In the genomic region with DNA sequence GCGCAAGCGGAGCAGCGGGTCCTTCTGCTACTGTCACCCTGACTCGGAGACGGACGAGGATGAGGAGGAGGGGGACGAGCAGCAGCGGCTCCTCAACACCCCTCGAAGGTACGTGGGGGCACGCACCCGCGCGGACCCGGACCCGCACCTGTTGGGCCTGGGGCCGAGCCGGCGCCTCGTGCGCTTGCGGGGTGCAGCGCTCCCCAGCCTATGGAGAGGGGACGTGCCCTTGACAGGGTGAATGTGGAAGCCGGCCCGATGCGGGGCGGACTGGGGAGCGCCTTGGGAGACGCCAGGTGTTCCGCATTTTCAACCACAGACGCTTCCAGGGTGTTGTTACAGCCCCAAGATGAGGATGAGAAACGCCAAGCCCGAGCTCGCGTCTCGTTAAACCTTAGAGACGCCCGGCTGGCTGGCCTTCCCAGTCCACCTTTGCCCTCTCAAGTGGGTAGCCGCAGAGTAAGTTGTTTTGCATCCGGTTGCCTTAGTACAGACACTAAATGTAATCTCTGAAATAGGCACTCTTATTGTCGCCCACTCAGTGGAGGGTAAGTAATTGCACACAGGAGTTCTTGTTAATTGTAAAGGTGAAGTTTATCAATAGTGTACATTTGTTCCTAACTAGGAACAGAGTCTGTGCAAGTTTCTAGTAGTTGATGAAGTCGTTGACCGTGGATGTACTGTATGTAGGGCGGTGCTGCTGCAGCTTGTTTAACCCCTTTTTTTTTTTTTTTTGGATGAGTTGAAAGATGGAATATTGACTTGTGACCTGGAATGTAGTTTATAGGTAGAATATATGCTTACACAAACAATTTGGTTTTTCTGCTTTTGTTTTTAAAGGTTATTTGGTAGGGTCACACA, we compare ENCODE assay signal across 1 cellular context.
TF ChIP-seq lines count a peak whose summit lies in the region.

No MANE protein-coding gene starts in this region.

TF ChIP-seq in HepG2, 621 proteins besides CTCF, POLR2A, EP300 and RAD21 (continued from another document and continues in another):
- TF ChIP-seq, protein P1, sequence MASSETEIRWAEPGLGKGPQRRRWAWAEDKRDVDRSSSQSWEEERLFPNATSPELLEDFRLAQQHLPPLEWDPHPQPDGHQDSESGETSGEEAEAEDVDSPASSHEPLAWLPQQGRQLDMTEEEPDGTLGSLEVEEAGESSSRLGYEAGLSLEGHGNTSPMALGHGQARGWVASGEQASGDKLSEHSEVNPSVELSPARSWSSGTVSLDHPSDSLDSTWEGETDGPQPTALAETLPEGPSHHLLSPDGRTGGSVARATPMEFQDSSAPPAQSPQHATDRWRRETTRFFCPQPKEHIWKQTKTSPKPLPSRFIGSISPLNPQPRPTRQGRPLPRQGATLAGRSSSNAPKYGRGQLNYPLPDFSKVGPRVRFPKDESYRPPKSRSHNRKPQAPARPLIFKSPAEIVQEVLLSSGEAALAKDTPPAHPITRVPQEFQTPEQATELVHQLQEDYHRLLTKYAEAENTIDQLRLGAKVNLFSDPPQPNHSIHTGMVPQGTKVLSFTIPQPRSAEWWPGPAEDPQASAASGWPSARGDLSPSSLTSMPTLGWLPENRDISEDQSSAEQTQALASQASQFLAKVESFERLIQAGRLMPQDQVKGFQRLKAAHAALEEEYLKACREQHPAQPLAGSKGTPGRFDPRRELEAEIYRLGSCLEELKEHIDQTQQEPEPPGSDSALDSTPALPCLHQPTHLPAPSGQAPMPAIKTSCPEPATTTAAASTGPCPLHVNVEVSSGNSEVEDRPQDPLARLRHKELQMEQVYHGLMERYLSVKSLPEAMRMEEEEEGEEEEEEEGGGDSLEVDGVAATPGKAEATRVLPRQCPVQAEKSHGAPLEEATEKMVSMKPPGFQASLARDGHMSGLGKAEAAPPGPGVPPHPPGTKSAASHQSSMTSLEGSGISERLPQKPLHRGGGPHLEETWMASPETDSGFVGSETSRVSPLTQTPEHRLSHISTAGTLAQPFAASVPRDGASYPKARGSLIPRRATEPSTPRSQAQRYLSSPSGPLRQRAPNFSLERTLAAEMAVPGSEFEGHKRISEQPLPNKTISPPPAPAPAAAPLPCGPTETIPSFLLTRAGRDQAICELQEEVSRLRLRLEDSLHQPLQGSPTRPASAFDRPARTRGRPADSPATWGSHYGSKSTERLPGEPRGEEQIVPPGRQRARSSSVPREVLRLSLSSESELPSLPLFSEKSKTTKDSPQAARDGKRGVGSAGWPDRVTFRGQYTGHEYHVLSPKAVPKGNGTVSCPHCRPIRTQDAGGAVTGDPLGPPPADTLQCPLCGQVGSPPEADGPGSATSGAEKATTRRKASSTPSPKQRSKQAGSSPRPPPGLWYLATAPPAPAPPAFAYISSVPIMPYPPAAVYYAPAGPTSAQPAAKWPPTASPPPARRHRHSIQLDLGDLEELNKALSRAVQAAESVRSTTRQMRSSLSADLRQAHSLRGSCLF (CRISPR knock-in tag; IDR thresholded peaks at IDR 0.05; ENCODE audit: borderline replicate concordance): no peak
- TF ChIP-seq, protein P2, sequence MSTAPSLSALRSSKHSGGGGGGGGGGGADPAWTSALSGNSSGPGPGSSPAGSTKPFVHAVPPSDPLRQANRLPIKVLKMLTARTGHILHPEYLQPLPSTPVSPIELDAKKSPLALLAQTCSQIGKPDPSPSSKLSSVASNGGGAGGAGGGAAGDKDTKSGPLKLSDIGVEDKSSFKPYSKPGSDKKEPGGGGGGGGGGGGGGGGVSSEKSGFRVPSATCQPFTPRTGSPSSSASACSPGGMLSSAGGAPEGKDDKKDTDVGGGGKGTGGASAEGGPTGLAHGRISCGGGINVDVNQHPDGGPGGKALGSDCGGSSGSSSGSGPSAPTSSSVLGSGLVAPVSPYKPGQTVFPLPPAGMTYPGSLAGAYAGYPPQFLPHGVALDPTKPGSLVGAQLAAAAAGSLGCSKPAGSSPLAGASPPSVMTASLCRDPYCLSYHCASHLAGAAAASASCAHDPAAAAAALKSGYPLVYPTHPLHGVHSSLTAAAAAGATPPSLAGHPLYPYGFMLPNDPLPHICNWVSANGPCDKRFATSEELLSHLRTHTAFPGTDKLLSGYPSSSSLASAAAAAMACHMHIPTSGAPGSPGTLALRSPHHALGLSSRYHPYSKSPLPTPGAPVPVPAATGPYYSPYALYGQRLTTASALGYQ (CRISPR knock-in tag; IDR thresholded peaks at IDR 0.05): 0 out of 2 replicates have a peak, but pooled peaks have one; percentile 29
- TF ChIP-seq ISL2 (CRISPR knock-in tag; IDR thresholded peaks at IDR 0.05) (0 out of 2 replicates have a peak, but pooled peaks have one; percentile 20), MAFG (CRISPR knock-in tag; IDR thresholded peaks at IDR 0.05) (peak; percentile 4; the same call in 1 of the 2 replicates), MED1 (CRISPR knock-in tag; IDR thresholded peaks at IDR 0.05) (peak; percentile 33; the same call in 1 of the 2 replicates), ZNF746 (CRISPR knock-in tag; IDR thresholded peaks at IDR 0.05) (no peak), ZNF615 (CRISPR knock-in tag; IDR thresholded peaks at IDR 0.05; ENCODE audit: borderline replicate concordance) (no peak), KDM5A (IDR thresholded peaks at IDR 0.05; ENCODE audit: borderline replicate concordance, low read length) (peak; percentile 40; the same call in 1 of the 2 replicates), ZNF839 (CRISPR knock-in tag; IDR thresholded peaks at IDR 0.05; ENCODE audit: borderline replicate concordance) (no peak), RELA (CRISPR knock-in tag; IDR thresholded peaks at IDR 0.05) (no peak), KMT2A (CRISPR knock-in tag; IDR thresholded peaks at IDR 0.05) (peak; percentile 9; the same call in 1 of the 2 replicates), SUZ12 (IDR thresholded peaks at IDR 0.05; ENCODE audit: low read depth, low read length) (no peak), KDM6A (CRISPR knock-in tag; IDR thresholded peaks at IDR 0.05; ENCODE audit: low read depth) (no peak), ZNF329 (CRISPR knock-in tag; IDR thresholded peaks at IDR 0.05; ENCODE audit: low read depth) (no peak), TCF12 (IDR thresholded peaks at IDR 0.05) (no peak), TCF12 (CRISPR knock-in tag; IDR thresholded peaks at IDR 0.05) (peak; percentile 49; the same call in 1 of the 2 replicates), GABPA (IDR thresholded peaks at IDR 0.05; ENCODE audit: low read depth, low read length) (no peak), GABPA (CRISPR knock-in tag; IDR thresholded peaks at IDR 0.05; ENCODE audit: low read depth) (peak; percentile 41; the same call in 1 of the 2 replicates), SOX5 (CRISPR knock-in tag; IDR thresholded peaks at IDR 0.05; ENCODE audit: borderline replicate concordance) (no peak), ZNF772 (CRISPR knock-in tag; IDR thresholded peaks at IDR 0.05) (no peak; the same call in 1 of the 2 replicates), ZNF317 (CRISPR knock-in tag; IDR thresholded peaks at IDR 0.05) (0 out of 2 replicates have a peak, but pooled peaks have one; percentile 16), MAFK (conservative IDR thresholded peaks at IDR 0.05 in 1 of 2, IDR thresholded peaks at IDR 0.05 in 1 of 2; ENCODE audit: low read length in 2 of 2) (0 out of 4 replicates have a peak, but pooled peaks of 1 of the 2 experiments have one; percentile 0), ATF7-NPFF (CRISPR knock-in tag; IDR thresholded peaks at IDR 0.05; ENCODE audit: low read depth) (0 out of 2 replicates have a peak, but pooled peaks have one; percentile 22), CENPT (CRISPR knock-in tag; IDR thresholded peaks at IDR 0.05; ENCODE audit: low read depth) (0 out of 2 replicates have a peak, but pooled peaks have one; percentile 7)
- TF ChIP-seq, protein P3, sequence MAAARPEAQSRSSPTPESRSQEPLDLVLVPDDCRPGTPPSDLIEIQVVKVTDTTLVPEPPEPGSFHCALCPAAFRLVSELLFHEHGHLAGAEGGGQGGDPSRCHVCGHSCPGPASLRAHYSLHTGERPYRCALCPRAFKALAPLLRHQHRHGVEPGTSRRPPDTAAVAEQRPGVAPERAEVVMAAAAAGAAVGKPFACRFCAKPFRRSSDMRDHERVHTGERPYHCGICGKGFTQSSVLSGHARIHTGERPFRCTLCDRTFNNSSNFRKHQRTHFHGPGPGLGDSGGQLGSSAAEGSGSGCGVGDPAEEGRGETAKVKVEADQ (CRISPR knock-in tag; IDR thresholded peaks at IDR 0.05; ENCODE audit: borderline replicate concordance): 0 out of 2 replicates have a peak, but pooled peaks have one; percentile 64
- TF ChIP-seq, protein P4, sequence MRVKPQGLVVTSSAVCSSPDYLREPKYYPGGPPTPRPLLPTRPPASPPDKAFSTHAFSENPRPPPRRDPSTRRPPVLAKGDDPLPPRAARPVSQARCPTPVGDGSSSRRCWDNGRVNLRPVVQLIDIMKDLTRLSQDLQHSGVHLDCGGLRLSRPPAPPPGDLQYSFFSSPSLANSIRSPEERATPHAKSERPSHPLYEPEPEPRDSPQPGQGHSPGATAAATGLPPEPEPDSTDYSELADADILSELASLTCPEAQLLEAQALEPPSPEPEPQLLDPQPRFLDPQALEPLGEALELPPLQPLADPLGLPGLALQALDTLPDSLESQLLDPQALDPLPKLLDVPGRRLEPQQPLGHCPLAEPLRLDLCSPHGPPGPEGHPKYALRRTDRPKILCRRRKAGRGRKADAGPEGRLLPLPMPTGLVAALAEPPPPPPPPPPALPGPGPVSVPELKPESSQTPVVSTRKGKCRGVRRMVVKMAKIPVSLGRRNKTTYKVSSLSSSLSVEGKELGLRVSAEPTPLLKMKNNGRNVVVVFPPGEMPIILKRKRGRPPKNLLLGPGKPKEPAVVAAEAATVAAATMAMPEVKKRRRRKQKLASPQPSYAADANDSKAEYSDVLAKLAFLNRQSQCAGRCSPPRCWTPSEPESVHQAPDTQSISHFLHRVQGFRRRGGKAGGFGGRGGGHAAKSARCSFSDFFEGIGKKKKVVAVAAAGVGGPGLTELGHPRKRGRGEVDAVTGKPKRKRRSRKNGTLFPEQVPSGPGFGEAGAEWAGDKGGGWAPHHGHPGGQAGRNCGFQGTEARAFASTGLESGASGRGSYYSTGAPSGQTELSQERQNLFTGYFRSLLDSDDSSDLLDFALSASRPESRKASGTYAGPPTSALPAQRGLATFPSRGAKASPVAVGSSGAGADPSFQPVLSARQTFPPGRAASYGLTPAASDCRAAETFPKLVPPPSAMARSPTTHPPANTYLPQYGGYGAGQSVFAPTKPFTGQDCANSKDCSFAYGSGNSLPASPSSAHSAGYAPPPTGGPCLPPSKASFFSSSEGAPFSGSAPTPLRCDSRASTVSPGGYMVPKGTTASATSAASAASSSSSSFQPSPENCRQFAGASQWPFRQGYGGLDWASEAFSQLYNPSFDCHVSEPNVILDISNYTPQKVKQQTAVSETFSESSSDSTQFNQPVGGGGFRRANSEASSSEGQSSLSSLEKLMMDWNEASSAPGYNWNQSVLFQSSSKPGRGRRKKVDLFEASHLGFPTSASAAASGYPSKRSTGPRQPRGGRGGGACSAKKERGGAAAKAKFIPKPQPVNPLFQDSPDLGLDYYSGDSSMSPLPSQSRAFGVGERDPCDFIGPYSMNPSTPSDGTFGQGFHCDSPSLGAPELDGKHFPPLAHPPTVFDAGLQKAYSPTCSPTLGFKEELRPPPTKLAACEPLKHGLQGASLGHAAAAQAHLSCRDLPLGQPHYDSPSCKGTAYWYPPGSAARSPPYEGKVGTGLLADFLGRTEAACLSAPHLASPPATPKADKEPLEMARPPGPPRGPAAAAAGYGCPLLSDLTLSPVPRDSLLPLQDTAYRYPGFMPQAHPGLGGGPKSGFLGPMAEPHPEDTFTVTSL (CRISPR knock-in tag; IDR thresholded peaks at IDR 0.05; ENCODE audit: borderline replicate concordance): 0 out of 2 replicates have a peak, but pooled peaks have one; percentile 10
- TF ChIP-seq, protein P5, sequence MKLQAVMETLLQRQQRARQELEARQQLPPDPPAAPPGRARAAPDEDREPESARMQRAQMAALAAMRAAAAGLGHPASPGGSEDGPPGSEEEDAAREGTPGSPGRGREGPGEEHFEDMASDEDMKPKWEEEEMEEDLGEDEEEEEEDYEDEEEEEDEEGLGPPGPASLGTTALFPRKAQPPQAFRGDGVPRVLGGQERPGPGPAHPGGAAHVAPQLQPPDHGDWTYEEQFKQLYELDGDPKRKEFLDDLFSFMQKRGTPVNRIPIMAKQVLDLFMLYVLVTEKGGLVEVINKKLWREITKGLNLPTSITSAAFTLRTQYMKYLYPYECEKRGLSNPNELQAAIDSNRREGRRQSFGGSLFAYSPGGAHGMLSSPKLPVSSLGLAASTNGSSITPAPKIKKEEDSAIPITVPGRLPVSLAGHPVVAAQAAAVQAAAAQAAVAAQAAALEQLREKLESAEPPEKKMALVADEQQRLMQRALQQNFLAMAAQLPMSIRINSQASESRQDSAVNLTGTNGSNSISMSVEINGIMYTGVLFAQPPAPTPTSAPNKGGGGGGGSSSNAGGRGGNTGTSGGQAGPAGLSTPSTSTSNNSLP (IDR thresholded peaks at IDR 0.05; ENCODE audit: low read depth, low read length): no peak
- TF ChIP-seq, protein P6, sequence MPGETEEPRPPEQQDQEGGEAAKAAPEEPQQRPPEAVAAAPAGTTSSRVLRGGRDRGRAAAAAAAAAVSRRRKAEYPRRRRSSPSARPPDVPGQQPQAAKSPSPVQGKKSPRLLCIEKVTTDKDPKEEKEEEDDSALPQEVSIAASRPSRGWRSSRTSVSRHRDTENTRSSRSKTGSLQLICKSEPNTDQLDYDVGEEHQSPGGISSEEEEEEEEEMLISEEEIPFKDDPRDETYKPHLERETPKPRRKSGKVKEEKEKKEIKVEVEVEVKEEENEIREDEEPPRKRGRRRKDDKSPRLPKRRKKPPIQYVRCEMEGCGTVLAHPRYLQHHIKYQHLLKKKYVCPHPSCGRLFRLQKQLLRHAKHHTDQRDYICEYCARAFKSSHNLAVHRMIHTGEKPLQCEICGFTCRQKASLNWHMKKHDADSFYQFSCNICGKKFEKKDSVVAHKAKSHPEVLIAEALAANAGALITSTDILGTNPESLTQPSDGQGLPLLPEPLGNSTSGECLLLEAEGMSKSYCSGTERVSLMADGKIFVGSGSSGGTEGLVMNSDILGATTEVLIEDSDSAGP (CRISPR knock-in tag; IDR thresholded peaks at IDR 0.05; ENCODE audit: borderline replicate concordance): peak; percentile 43; the same call in 1 of the 2 replicates
- TF ChIP-seq, protein P7, sequence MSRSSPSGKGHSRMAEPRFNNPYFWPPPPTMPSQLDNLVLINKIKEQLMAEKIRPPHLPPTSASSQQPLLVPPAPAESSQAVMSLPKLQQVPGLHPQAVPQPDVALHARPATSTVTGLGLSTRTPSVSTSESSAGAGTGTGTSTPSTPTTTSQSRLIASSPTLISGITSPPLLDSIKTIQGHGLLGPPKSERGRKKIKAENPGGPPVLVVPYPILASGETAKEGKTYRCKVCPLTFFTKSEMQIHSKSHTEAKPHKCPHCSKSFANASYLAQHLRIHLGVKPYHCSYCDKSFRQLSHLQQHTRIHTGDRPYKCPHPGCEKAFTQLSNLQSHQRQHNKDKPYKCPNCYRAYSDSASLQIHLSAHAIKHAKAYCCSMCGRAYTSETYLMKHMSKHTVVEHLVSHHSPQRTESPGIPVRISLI (CRISPR knock-in tag; IDR thresholded peaks at IDR 0.05; ENCODE audit: borderline replicate concordance): peak; percentile 80; the same call in 1 of the 2 replicates
- TF ChIP-seq, protein P8, sequence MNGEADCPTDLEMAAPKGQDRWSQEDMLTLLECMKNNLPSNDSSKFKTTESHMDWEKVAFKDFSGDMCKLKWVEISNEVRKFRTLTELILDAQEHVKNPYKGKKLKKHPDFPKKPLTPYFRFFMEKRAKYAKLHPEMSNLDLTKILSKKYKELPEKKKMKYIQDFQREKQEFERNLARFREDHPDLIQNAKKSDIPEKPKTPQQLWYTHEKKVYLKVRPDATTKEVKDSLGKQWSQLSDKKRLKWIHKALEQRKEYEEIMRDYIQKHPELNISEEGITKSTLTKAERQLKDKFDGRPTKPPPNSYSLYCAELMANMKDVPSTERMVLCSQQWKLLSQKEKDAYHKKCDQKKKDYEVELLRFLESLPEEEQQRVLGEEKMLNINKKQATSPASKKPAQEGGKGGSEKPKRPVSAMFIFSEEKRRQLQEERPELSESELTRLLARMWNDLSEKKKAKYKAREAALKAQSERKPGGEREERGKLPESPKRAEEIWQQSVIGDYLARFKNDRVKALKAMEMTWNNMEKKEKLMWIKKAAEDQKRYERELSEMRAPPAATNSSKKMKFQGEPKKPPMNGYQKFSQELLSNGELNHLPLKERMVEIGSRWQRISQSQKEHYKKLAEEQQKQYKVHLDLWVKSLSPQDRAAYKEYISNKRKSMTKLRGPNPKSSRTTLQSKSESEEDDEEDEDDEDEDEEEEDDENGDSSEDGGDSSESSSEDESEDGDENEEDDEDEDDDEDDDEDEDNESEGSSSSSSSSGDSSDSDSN (CRISPR knock-in tag; IDR thresholded peaks at IDR 0.05): peak; percentile 62; the same call in 1 of the 2 replicates
